24 cellular contexts compared by ENCODE assay signal in the genomic region with DNA sequence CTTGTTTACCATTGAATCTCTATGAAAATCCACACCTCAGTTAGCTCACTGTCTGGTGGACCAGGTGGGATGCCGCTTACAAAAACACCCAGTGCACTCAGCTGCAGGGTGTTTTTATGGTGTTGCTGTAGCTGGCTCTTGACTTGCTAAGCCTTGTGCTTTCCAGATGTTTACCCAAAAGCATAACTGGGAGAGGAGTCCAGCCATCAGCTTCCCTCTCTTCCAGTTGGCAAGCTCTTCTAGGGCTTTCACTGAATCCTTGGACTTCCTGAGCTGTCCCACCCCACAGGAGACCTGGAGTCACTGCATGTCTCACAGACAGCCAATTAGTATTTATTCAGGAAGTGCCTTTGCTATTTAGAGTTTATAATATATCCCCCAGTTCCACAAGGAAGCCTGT.
"Had no signal": no experiment of that assay in that cellular context is flagged by ENCODE, and none has a peak within 500 bp of the region (broad histone marks: within the 10 kb centered on the region; RNA-seq: fewer than 3 reads in every experiment).

No MANE protein-coding gene starts in this region.

- H3K9me3 ChIP-seq: colonic mucosa, esophagus squamous epithelium, gastrocnemius medialis, gastroesophageal sphincter, heart right ventricle had no signal

- ATAC-seq: effector memory CD8-positive, alpha-beta T cell; esophagus mucosa; foreskin keratinocyte; gastrocnemius medialis; gastroesophageal sphincter; heart left ventricle had no signal

- DNase-seq: colonic mucosa; cortex of kidney; dermis blood vessel endothelial cell; dorsolateral prefrontal cortex; effector CD4-positive, alpha-beta T cell; effector CD8-positive, alpha-beta T cell; effector memory CD4-positive, alpha-beta T cell; effector memory CD8-positive, alpha-beta T cell; endodermal cell; erythroblast; esophagus squamous epithelium; foreskin fibroblast; foreskin keratinocyte; foreskin melanocyte; gastrocnemius medialis; glutamatergic neuron; head of caudate nucleus; heart right ventricle had no signal

- H3K4me3 ChIP-seq: colonic mucosa, coronary artery, dorsolateral prefrontal cortex, esophagus muscularis mucosa, esophagus squamous epithelium, gastrocnemius medialis, gastroesophageal sphincter, heart left ventricle, heart right ventricle had no signal

- H3K27me3 ChIP-seq: colonic mucosa, esophagus muscularis mucosa, gastrocnemius medialis, gastroesophageal sphincter, heart left ventricle had no signal

- H3K4me1 ChIP-seq: colonic mucosa, esophagus squamous epithelium, foreskin keratinocyte had no signal

- H3K27ac ChIP-seq: colonic mucosa, coronary artery, dorsolateral prefrontal cortex, epithelial cell of prostate, esophagus muscularis mucosa, esophagus squamous epithelium, foreskin keratinocyte, gastrocnemius medialis, gastroesophageal sphincter, heart left ventricle, heart right ventricle had no signal

- H3K36me3 ChIP-seq: colonic mucosa, esophagus muscularis mucosa, esophagus squamous epithelium, gastrocnemius medialis, gastroesophageal sphincter, heart left ventricle, heart right ventricle had no signal
